In the genomic region with DNA sequence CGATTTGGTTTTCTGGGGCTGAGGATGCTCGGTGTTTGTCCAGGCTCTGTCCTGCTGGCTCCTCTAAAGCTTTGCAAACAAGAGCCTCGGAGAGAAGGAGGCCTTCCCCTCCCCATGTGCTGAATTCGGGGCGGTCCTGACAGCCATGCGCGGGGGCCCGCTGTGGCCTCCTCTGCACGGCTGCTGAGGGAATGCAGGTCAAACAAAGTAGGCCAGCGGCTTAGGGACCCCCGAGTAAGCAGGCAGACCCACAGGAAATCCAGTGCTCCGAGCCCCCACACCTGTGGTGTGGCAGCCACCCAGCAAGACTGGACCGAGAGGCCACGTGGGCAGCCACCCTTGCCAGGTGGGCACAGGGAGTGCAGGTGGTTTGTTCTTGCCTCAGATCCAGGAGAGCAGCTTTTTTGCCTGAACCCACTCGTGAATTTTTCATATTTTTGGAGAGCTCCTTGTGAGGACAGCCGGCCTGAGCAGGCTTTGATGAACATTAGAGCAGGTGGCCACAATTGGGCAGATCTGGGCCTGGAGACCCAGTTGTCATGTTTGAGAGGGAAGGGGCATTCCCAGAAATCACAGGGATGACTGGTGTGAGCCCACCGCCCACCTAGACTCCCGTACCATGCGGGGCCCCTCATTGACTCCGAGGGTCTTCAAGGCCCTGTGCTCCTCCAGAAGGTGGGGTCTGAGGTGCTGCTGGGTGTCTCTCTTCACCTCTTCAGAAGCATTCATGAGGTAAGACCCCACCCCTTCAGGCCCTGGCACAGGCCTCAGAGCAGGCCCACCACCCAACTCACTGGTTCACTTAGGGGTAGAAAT, we compare ENCODE assay signal across 1 cellular context.
TF ChIP-seq lines count a peak whose summit lies in the region.

No MANE protein-coding gene starts in this region.

TF ChIP-seq in A549, 52 proteins besides CTCF, POLR2A, EP300 and RAD21:
- TF ChIP-seq TFCP2L1 (CRISPR knock-in tag; IDR thresholded peaks at IDR 0.05) (no peak), CBX8 (IDR thresholded peaks at IDR 0.05) (no peak), ELK1 (IDR thresholded peaks at IDR 0.05; ENCODE audit: low read depth, low read length) (no peak), BHLHE40 (IDR thresholded peaks at IDR 0.05; ENCODE audit: low read depth, low read length) (no peak), CHD2 (IDR thresholded peaks at IDR 0.05; ENCODE audit: low read length, partially characterized antibody) (no peak), NPAS2 (CRISPR knock-in tag; IDR thresholded peaks at IDR 0.05; ENCODE audit: borderline replicate concordance) (no peak), RARB (CRISPR knock-in tag; IDR thresholded peaks at IDR 0.05) (no peak), FOSB (CRISPR knock-in tag; IDR thresholded peaks at IDR 0.05) (no peak), MAZ (IDR thresholded peaks at IDR 0.05; ENCODE audit: borderline replicate concordance, low read depth, low read length) (no peak)
- TF ChIP-seq, protein P1, sequence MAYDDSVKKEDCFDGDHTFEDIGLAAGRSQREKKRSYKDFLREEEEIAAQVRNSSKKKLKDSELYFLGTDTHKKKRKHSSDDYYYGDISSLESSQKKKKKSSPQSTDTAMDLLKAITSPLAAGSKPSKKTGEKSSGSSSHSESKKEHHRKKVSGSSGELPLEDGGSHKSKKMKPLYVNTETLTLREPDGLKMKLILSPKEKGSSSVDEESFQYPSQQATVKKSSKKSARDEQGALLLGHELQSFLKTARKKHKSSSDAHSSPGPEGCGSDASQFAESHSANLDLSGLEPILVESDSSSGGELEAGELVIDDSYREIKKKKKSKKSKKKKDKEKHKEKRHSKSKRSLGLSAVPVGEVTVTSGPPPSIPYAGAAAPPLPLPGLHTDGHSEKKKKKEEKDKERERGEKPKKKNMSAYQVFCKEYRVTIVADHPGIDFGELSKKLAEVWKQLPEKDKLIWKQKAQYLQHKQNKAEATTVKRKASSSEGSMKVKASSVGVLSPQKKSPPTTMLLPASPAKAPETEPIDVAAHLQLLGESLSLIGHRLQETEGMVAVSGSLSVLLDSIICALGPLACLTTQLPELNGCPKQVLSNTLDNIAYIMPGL (CRISPR knock-in tag; IDR thresholded peaks at IDR 0.05; ENCODE audit: borderline replicate concordance) = no peak
- TF ChIP-seq, protein P2, sequence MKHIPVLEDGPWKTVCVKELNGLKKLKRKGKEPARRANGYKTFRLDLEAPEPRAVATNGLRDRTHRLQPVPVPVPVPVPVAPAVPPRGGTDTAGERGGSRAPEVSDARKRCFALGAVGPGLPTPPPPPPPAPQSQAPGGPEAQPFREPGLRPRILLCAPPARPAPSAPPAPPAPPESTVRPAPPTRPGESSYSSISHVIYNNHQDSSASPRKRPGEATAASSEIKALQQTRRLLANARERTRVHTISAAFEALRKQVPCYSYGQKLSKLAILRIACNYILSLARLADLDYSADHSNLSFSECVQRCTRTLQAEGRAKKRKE (CRISPR knock-in tag; IDR thresholded peaks at IDR 0.05; ENCODE audit: low read depth) = no peak
